8 cellular contexts compared by ENCODE assay signal in the genomic region with DNA sequence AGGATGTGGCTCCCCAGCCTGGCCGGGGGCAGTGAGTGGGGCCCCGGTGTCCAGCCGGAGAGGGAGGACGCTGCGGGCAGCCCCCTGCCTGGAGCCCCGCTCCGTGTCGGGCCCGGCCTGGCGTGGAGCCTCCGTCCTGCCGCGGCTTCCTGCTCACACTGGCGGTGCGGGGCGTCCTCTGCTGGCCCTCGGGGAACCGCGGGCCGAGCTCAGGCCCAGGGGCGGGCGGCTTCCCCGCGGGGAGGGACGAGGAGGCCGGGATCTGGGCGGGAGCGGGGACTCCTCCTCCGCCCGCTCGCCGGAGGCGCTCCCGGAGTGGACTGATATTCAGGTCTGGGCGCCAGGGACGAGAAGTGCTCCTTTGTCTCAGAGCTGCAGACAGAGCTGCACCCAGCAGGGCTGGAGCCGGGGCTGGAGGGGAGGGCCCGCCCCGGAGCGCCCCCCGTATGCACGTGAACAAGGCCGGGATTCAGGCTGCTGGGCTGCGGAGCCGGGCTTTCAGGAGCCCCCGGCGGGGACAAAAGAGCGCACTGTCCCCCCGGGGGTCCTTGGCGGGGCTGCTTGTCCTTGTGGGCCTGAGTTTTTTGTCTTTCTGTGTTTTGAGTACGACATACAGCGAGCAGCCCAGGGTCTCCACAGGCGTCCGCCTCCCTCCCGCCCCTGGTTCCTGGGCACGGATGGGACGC. TPM values are rescaled to one million over a fixed set of nuclear protein-coding genes. Genes with fewer than 3 reads are reported as not detected.
DNase-seq lines count a peak whose midpoint lies in the region; ATAC-seq and TF ChIP-seq lines count a peak whose summit lies in the region.

No MANE protein-coding gene starts in this region.

- H3K36me3 ChIP-seq in H7 (replicated peaks; ENCODE audit: control insufficient read depth, insufficient read depth, low read length): no peaks in the 10 kb centered on the region
- H3K36me3 ChIP-seq in cardiac muscle cell: no peaks in the 10 kb centered on the region

- peaks cover 29% of the 10 kb centered on the region for H3K27me3 ChIP-seq in H7 (ENCODE audit: control insufficient read depth, insufficient read depth, low read length)
- peaks cover 60% of the 10 kb centered on the region for H3K27me3 ChIP-seq in cardiac muscle cell

- no peaks in the 10 kb centered on the region for H3K4me1 ChIP-seq in cardiac muscle cell (ENCODE audit: low read depth)

- H3K9me3 ChIP-seq in cardiac muscle cell (ENCODE audit: low read depth): no peaks in the 10 kb centered on the region

- H3K27ac ChIP-seq in cardiac muscle cell: no peak overlapping the region

- DNase-seq in DMS53 (lab: John Stamatoyannopoulos, UW): peak; percentile 97
- DNase-seq in H7: peak; percentile 88
- DNase-seq in NCI-H774 (lab: John Stamatoyannopoulos, UW): peak; percentile 58
- DNase-seq in amygdala (lab: John Stamatoyannopoulos, UW): peak in 53 of 56 donors; percentile 29 to 92 (median 70)
- DNase-seq in cardiac muscle cell (ENCODE audit: low read depth in 1 of 2, low spot score in 1 of 2): peak; percentile 80 to 93
- peak; percentile 42 for DNase-seq in non-pigmented ciliary epithelial cell (ENCODE audit: low read depth)

- TF ChIP-seq CTCF in cardiac muscle cell (IDR thresholded peaks at IDR 0.05; ENCODE audit: low read depth, low read length): peak; percentile 67

- peak overlapping the region; percentile 51 for H3K4me3 ChIP-seq in H7 (ENCODE audit: insufficient read depth, low read depth, low read length)
- peak overlapping the region; percentile 26 for H3K4me3 ChIP-seq in cardiac muscle cell

- ATAC-seq in HG02852 (IDR thresholded peaks at IDR 0.05; ENCODE audit: unreplicated experiment) (no peak), GM21723 (IDR thresholded peaks at IDR 0.05; ENCODE audit: unreplicated experiment) (no peak)

RNA-seq across cellular contexts. Expression of a gene that starts 2.3 kb away (rescaled TPM):
- total RNA-seq in H7 (2014; rRNA removed; shearing (Covaris generic)): 36.1 and 75.7 TPM in 2 replicates
- not detected in 2 replicates for total RNA-seq in cardiac muscle cell
- polyA plus RNA-seq in cardiac muscle cell: 0.71 TPM in 1 of 2 replicates, not detected in the other

Comparison
In these comparisons a context has a peak if more than half of its experiments do, and no peak if none do; other contexts are left out.
1. DNase-seq: peak in every context shown above with its lines; median percentile 97 in DMS53; 88 in H7; 86 in cardiac muscle cell; 70 in amygdala; 58 in NCI-H774; 42 in non-pigmented ciliary epithelial cell.
2. RNA of a gene that starts 2.3 kb away (total RNA-seq): 36.1 to 75.7 TPM in H7; not detected in cardiac muscle cell; every median in the first group is over 10 times any median in the second.